In genomic region chr1:16606666-16607432, GRCh38 we compare ENCODE assay signal across 10 cellular contexts. TPM values are rescaled to one million over a fixed set of nuclear protein-coding genes. Genes with fewer than 3 reads are reported as not detected.
A peak's percentile ranks its signal among the peaks of the same experiment; 100 is the strongest.
DNase-seq lines count a peak whose midpoint lies in the region; ATAC-seq, FAIRE-seq and TF ChIP-seq lines count a peak whose summit lies in the region.
"Not testable (repeated sequence)": the region's sequence is repeated elsewhere in the genome, so short reads cannot be mapped to it uniquely, and the experiment has no call there.
"Had no signal": no experiment of that assay in that cellular context is flagged by ENCODE, and none has a peak within 500 bp of the region (broad histone marks: within the 10 kb centered on the region; RNA-seq: fewer than 3 reads in every experiment).

No MANE protein-coding gene starts in this region.

- not testable (repeated sequence) for ATAC-seq in HCT116, Panc1, right lobe of liver

- H3K9me1 ChIP-seq in endothelial cell of umbilical vein (replicated peaks; ENCODE audit: control insufficient read depth, extremely low read depth, insufficient read depth, low read length), result not testable (repeated sequence)

- POLR2A ChIA-PET in HCT116 (lab: Charles Lee); endothelial cell of umbilical vein (lab: Charles Lee): not testable (repeated sequence)
- POLR2A ChIA-PET in Panc1 (lab: Charles Lee), result interaction anchor here (0.6 kb wide), 1 partner anchor 75 kb away, joined by 3 read pairs; no protein-coding TSS in a partner anchor

- H3K4me3 ChIP-seq in BLaER1; HCT116 (replicated peaks in 1 of 2; ENCODE audit: low read depth in 1 of 2, low read length in 2 of 2); Panc1 (ENCODE audit: low read depth in 2 of 2, low read length in 2 of 2); mammary epithelial cell (replicated peaks in 1 of 3; ENCODE audit: insufficient read depth in 1 of 3, low read depth in 2 of 3, low read length in 3 of 3); endothelial cell of umbilical vein (replicated peaks in 1 of 3; ENCODE audit: insufficient read depth in 1 of 3, low read depth in 1 of 3, low read length in 3 of 3); right lobe of liver; osteoblast (ENCODE audit: insufficient read depth, low read length): not testable (repeated sequence)

- H2AFZ ChIP-seq in HCT116 (ENCODE audit: low read depth, low read length, poor library complexity, severe bottlenecking); mammary epithelial cell (ENCODE audit: low read depth, low read length); endothelial cell of umbilical vein (ENCODE audit: low read depth, low read length); osteoblast (ENCODE audit: low read length): not testable (repeated sequence)

- H3K36me3 ChIP-seq in BLaER1 (peaks cover 45% of the 10 kb centered on the region), HCT116 (ENCODE audit: control insufficient read depth in 1 of 2, insufficient read depth in 2 of 2, low read length in 2 of 2) (peaks cover 31 to 32% of the 10 kb centered on the region in 2 experiments), Panc1 (ENCODE audit: control insufficient read depth, insufficient read depth, low read length) (peaks cover 21% of the 10 kb centered on the region), mammary epithelial cell (ENCODE audit: insufficient read depth, low read length) (peaks cover 11% of the 10 kb centered on the region), endothelial cell of umbilical vein (ENCODE audit: control insufficient read depth in 2 of 2, extremely low read depth in 1 of 2, insufficient read depth in 2 of 2, low read length in 2 of 2) (peaks cover 9 to 19% of the 10 kb centered on the region in 2 experiments), right lobe of liver (peaks cover 0 to 14% (median 2%) of the 10 kb centered on the region in 4 donors), osteoblast (ENCODE audit: insufficient read depth, low read length) (peaks cover 34% of the 10 kb centered on the region)

- H3K9me3 ChIP-seq in BLaER1; HCT116 (ENCODE audit: control insufficient read depth in 1 of 2, insufficient read depth in 1 of 2, low read depth in 1 of 2, low read length in 2 of 2); Panc1 (ENCODE audit: control insufficient read depth, insufficient read depth, low read depth, low read length); mammary epithelial cell (replicated peaks; ENCODE audit: insufficient read depth, low read length); endothelial cell of umbilical vein (replicated peaks; ENCODE audit: control insufficient read depth, insufficient read depth, low read length); right lobe of liver; osteoblast (ENCODE audit: low read depth, low read length): not testable (repeated sequence)

- not testable (repeated sequence) for TF ChIP-seq POLR2A in HCT116 (IDR thresholded peaks at IDR 0.05; ENCODE audit: borderline replicate concordance, extremely low read depth, insufficient read depth, insufficient read length); right lobe of liver (IDR thresholded peaks at IDR 0.05)
- TF ChIP-seq POLR2A in endothelial cell of umbilical vein (IDR thresholded peaks at IDR 0.05; ENCODE audit: low read depth, low read length), result peak; percentile 43

- H3K4me1 ChIP-seq in BLaER1 (peaks cover 15% of the 10 kb centered on the region), right lobe of liver (peaks cover 0 to 45% (median 24%) of the 10 kb centered on the region in 4 donors)
- not testable (repeated sequence) for H3K4me1 ChIP-seq in HCT116 (ENCODE audit: control insufficient read depth in 1 of 2, insufficient read depth in 2 of 2, low read length in 2 of 2); Panc1 (ENCODE audit: control insufficient read depth, insufficient read depth, low read length); mammary epithelial cell (ENCODE audit: insufficient read depth, low read length); endothelial cell of umbilical vein (ENCODE audit: control insufficient read depth, extremely low read depth, insufficient read depth, low read length); osteoblast (ENCODE audit: insufficient read depth, low read length)

- H3K4me2 ChIP-seq in BLaER1, result peak overlapping the region; percentile 43
- H3K4me2 ChIP-seq in HCT116 (ENCODE audit: low read length); mammary epithelial cell (ENCODE audit: insufficient read depth, low read depth, low read length); endothelial cell of umbilical vein (ENCODE audit: insufficient read depth, low read length); osteoblast (ENCODE audit: insufficient read depth, low read length): not testable (repeated sequence)

- H3K79me2 ChIP-seq in HCT116 (ENCODE audit: insufficient read depth, low read length) (peaks cover 25% of the 10 kb centered on the region), mammary epithelial cell (ENCODE audit: insufficient read depth, low read length) (peaks cover 28% of the 10 kb centered on the region), osteoblast (ENCODE audit: insufficient read depth, low read length) (peaks cover 39% of the 10 kb centered on the region)
- not testable (repeated sequence) for H3K79me2 ChIP-seq in endothelial cell of umbilical vein (ENCODE audit: control insufficient read depth, insufficient read depth, low read length)

- TF ChIP-seq CTCF in HCT116 (IDR thresholded peaks at IDR 0.05 in 2 of 3, conservative IDR thresholded peaks at IDR 0.05 in 1 of 3; ENCODE audit: borderline replicate concordance in 1 of 3, insufficient read depth in 1 of 3, low read depth in 2 of 3, low read length in 2 of 3); Panc1 (IDR thresholded peaks at IDR 0.05); mammary epithelial cell (conservative IDR thresholded peaks at IDR 0.05 in 1 of 2, IDR thresholded peaks at IDR 0.05 in 1 of 2; ENCODE audit: extremely low read depth in 1 of 2, insufficient read depth in 1 of 2, low read depth in 1 of 2, low read length in 2 of 2); endothelial cell of umbilical vein (IDR thresholded peaks at IDR 0.05; ENCODE audit: extremely low read depth in 1 of 2, insufficient read depth in 1 of 2, low read depth in 1 of 2, low read length in 2 of 2); right lobe of liver (IDR thresholded peaks at IDR 0.05); osteoblast (IDR thresholded peaks at IDR 0.05; ENCODE audit: extremely low read depth, low read depth, low read length): not testable (repeated sequence)

- DNase-seq in HCT116 (ENCODE audit: low read depth, low spot score); Panc1 (ENCODE audit: low read depth, low spot score); mammary epithelial cell; endothelial cell of umbilical vein (ENCODE audit: low read depth, low spot score): not testable (repeated sequence)
- DNase-seq in right lobe of liver (peak in 1 of 3 donors; percentile 45), osteoblast (ENCODE audit: insufficient read length, low spot score, missing footprints) (peak; percentile 11), ureter (ENCODE audit: low spot score) (peak; percentile 40)

- not testable (repeated sequence) for TF ChIP-seq RAD21 in HCT116 (IDR thresholded peaks at IDR 0.05; ENCODE audit: low read depth)

- not testable (repeated sequence) for H3K9ac ChIP-seq in BLaER1; HCT116 (ENCODE audit: low read length); mammary epithelial cell (ENCODE audit: insufficient read depth, low read length); endothelial cell of umbilical vein (replicated peaks; ENCODE audit: extremely low read depth, insufficient read depth, low read length)

- H3K9me2 ChIP-seq in HCT116 (ENCODE audit: insufficient read depth), result not testable (repeated sequence)

- in situ Hi-C loops in Panc1 (cut with HindIII; ENCODE audit: low pct_unique_long_range_greater_than_20kb, low sequenced_read_pairs), result not testable (repeated sequence)
- in situ Hi-C loops in mammary epithelial cell (cut with MboI; ENCODE audit: low sequenced_read_pairs in 2 of 2), result loop anchor here (25.0 kb wide), 2 partner anchors 430 to 695 kb away; no protein-coding TSS in a partner anchor

- intact Hi-C loops in HCT116 (cut with micrococcal nuclease); Panc1 (cut with micrococcal nuclease; ENCODE audit: unreplicated experiment); mammary epithelial cell (cut with micrococcal nuclease); endothelial cell of umbilical vein (cut with micrococcal nuclease); right lobe of liver (cut with DNase I): not testable (repeated sequence)

- CTCF ChIA-PET in HCT116 (lab: Charles Lee); Panc1 (lab: Charles Lee); mammary epithelial cell (lab: Charles Lee; ENCODE audit: low non-redundant PET); endothelial cell of umbilical vein (lab: Charles Lee): not testable (repeated sequence)

- BruUV-seq in HCT116 (replicated peaks; lab: Mats Ljungman, UMichigan) (TSS peak; percentile 4), Panc1 (replicated peaks; lab: Mats Ljungman, UMichigan) (TSS peak; percentile 24), mammary epithelial cell (replicated peaks; lab: Mats Ljungman, UMichigan) (TSS peak; percentile 12)
- BruUV-seq in endothelial cell of umbilical vein (replicated peaks; lab: Mats Ljungman, UMichigan), result not testable (repeated sequence)

- not testable (repeated sequence) for FAIRE-seq in endothelial cell of umbilical vein (lab: Jason Lieb, UNC)

- dilution Hi-C loops in mammary epithelial cell (cut with HindIII; ENCODE audit: low sequenced_read_pairs); endothelial cell of umbilical vein (cut with MboI; ENCODE audit: extremely low pct_ligation_motif_present, low sequenced_read_pairs): not testable (repeated sequence)

- RAD21 ChIA-PET in HCT116 (lab: Charles Lee; ENCODE audit: low non-redundant PET in 1 of 2, low total read pairs in 2 of 2, uncharacterized antibody in 2 of 2, unreplicated experiment in 2 of 2), result not testable (repeated sequence)

- not testable (repeated sequence) for H3K27ac ChIP-seq in BLaER1; HCT116 (ENCODE audit: low read depth, low read length); Panc1 (ENCODE audit: low read length); mammary epithelial cell (ENCODE audit: insufficient read depth, low read depth, low read length); endothelial cell of umbilical vein (ENCODE audit: insufficient read depth, low read depth, low read length); osteoblast (ENCODE audit: low read depth, low read length)
- H3K27ac ChIP-seq in right lobe of liver, result peak overlapping the region in 2 of 3 donors; percentile 13 to 77

- H4K20me1 ChIP-seq in BLaER1, result peaks cover 23% of the 10 kb centered on the region
- not testable (repeated sequence) for H4K20me1 ChIP-seq in HCT116 (ENCODE audit: insufficient read depth); mammary epithelial cell (ENCODE audit: insufficient read depth, low read length); endothelial cell of umbilical vein (replicated peaks; ENCODE audit: control insufficient read depth, extremely low read depth, insufficient read depth, low read length)
- peaks cover 25% of the 10 kb centered on the region for H4K20me1 ChIP-seq in osteoblast (ENCODE audit: insufficient read depth, low read length)

- H3K27me3 ChIP-seq in BLaER1; HCT116 (ENCODE audit: insufficient read depth, low read length); Panc1 (ENCODE audit: control insufficient read depth, insufficient read depth, low read length); mammary epithelial cell (ENCODE audit: insufficient read depth, low read length); endothelial cell of umbilical vein (ENCODE audit: control insufficient read depth in 2 of 2, insufficient read depth in 2 of 2, low read length in 2 of 2); right lobe of liver; osteoblast (ENCODE audit: insufficient read depth, low read length): not testable (repeated sequence)

- WGBS in mammary epithelial cell (ENCODE audit: low coverage, missing lambda C conversion rate), result 95% methylated on average over 5 of the region's 5 CpGs
- 83% methylated on average over 5 of the region's 5 CpGs for WGBS in right lobe of liver (ENCODE audit: insufficient coverage, low coverage, low lambda C conversion rate, missing lambda C conversion rate)

RNA-seq across cellular contexts. Expression of gene NBPF1, which starts 6.5 kb away (rescaled TPM):
- total RNA-seq in HCT116 (2021; ENCODE audit: unreplicated experiment) (46.0 TPM), Panc1 (2021; ENCODE audit: unreplicated experiment) (73.2 TPM), mammary epithelial cell (10 to 100 TPM; 22.7 to 31.9 TPM), endothelial cell of umbilical vein (33.5 and 58.4 TPM in 2 replicates), right lobe of liver (10 to 100 TPM; 22.7 to 30.7 (median 24.1) TPM), osteoblast (54.6 and 71.6 TPM in 2 replicates), ureter (61.9 TPM)
- polyA plus RNA-seq in HCT116 (2012), result 17.4 and 21.3 TPM in 2 replicates
- polyA plus RNA-seq in Panc1 (2012; ENCODE audit: insufficient read length), result 26.2 TPM
- polyA plus RNA-seq in mammary epithelial cell (9.1 TPM), endothelial cell of umbilical vein (21.1 and 23.0 TPM in 2 replicates)
- polyA minus RNA-seq in mammary epithelial cell (16.6 TPM), endothelial cell of umbilical vein (53.0 and 69.0 TPM in 2 replicates)
- 21.2 and 23.0 TPM in 2 replicates for polyA plus RNA-seq in endothelial cell of umbilical vein (2011; cell fraction: cytosol; rRNA removed)
- polyA plus RNA-seq in endothelial cell of umbilical vein (2011; cell fraction: nucleus; rRNA removed), result 83.3 and 85.6 TPM in 2 replicates
- polyA plus RNA-seq in endothelial cell of umbilical vein (2012), result 14.1 and 20.8 TPM in 2 replicates
- 13.5 TPM for polyA minus RNA-seq in endothelial cell of umbilical vein (2011; cell fraction: cytosol; rRNA and poly(A)+ RNA removed)
- polyA minus RNA-seq in endothelial cell of umbilical vein (2011; cell fraction: nucleus; rRNA and poly(A)+ RNA removed), result 78.3 and 105 TPM in 2 replicates

RNA-seq across cellular contexts. Expression of gene RNU1-3, which starts 59.9 kb away (rescaled TPM):
- total RNA-seq in HCT116 (2021; ENCODE audit: unreplicated experiment), result 1,685 TPM
- polyA plus RNA-seq in HCT116 (2012), result 8.8 and 29.6 TPM in 2 replicates
- total RNA-seq in Panc1 (2021; ENCODE audit: unreplicated experiment), result 1,290 TPM
- polyA plus RNA-seq in Panc1 (2012; ENCODE audit: insufficient read length), result 2.5 TPM
- 1,000 to 10,000 TPM in 1 of 2 donors, under 1 TPM in 1; under 0.01 to 1,042 TPM for total RNA-seq in mammary epithelial cell
- not detected for polyA plus RNA-seq in mammary epithelial cell
- under 0.01 TPM for polyA minus RNA-seq in mammary epithelial cell
- 1,319 and 2,019 TPM in 2 replicates for total RNA-seq in endothelial cell of umbilical vein
- under 0.01 and 206 TPM in 2 replicates for polyA plus RNA-seq in endothelial cell of umbilical vein
- polyA plus RNA-seq in endothelial cell of umbilical vein (2011; cell fraction: cytosol; rRNA removed), result under 0.01 TPM in 1 of 2 replicates, not detected in the other
- polyA plus RNA-seq in endothelial cell of umbilical vein (2011; cell fraction: nucleus; rRNA removed), result under 0.01 TPM in 2 replicates
- polyA plus RNA-seq in endothelial cell of umbilical vein (2012), result 123 TPM in 1 of 2 replicates, not detected in the other
- 9,566 and 13,963 TPM in 2 replicates for polyA minus RNA-seq in endothelial cell of umbilical vein
- polyA minus RNA-seq in endothelial cell of umbilical vein (2011; cell fraction: cytosol; rRNA and poly(A)+ RNA removed), result 46,668 TPM
- polyA minus RNA-seq in endothelial cell of umbilical vein (2011; cell fraction: nucleus; rRNA and poly(A)+ RNA removed), result 60,677 and 87,675 TPM in 2 replicates
- total RNA-seq in right lobe of liver, result 1,000 to 10,000 TPM in 3 of 6 experiments, 100 to 1,000 TPM in 1, under 1 TPM in 2; under 0.01 to 3,377 (median 977) TPM
- under 0.01 TPM in 1 of 2 replicates, not detected in the other for total RNA-seq in osteoblast
- total RNA-seq in ureter, result 1,626 TPM
- total RNA-seq: G401, H4 had no signal
